ENCODE assay signal across 8 cellular contexts in genomic region chr7:130490888-130491771, GRCh38. TPM values are rescaled to one million over a fixed set of nuclear protein-coding genes. Genes with fewer than 3 reads are reported as not detected.
DNase-seq lines count a peak whose midpoint lies in the region; ATAC-seq and TF ChIP-seq lines count a peak whose summit lies in the region.

No MANE protein-coding gene starts in this region.

- H3K36me3 ChIP-seq in heart left ventricle = no peaks in the 10 kb centered on the region

- H3K4me1 ChIP-seq in heart left ventricle = peaks cover 0 to 33% (median 11%) of the 10 kb centered on the region in 12 donors

- H3K9me3 Mint-ChIP-seq in activated naive CD4-positive, alpha-beta T cell treated with anti-CD3 and anti-CD28 coated beads, Interleukin-2, amount 50 U/mL, for 72 hours = no peaks in the 10 kb centered on the region

- peak overlapping the region; percentile 40 for H3K4me3 ChIP-seq in HFF-Myc (replicated peaks; ENCODE audit: low read depth, low read length)
- peak overlapping the region in 11 of 12 donors; percentile 17 to 63 (median 53) for H3K4me3 ChIP-seq in heart left ventricle

- WGBS in heart left ventricle, 4 donors = 52 to 63% (median 54%) methylated on average over 41 to 61 of the region's 61 CpGs

- no peak overlapping the region for H3K27ac Mint-ChIP-seq in activated naive CD4-positive, alpha-beta T cell treated with anti-CD3 and anti-CD28 coated beads, Interleukin-2, amount 50 U/mL, for 72 hours

- TF ChIP-seq POLR2A in heart left ventricle (IDR thresholded peaks at IDR 0.05) = no peak

- peak; percentile 65 for TF ChIP-seq CTCF in HFF-Myc (IDR thresholded peaks at IDR 0.05; ENCODE audit: low read depth, low read length, missing control alignments)
- peak; percentile 34 to 63 (median 48) for TF ChIP-seq CTCF in heart left ventricle (IDR thresholded peaks at IDR 0.05)

- H3K27me3 ChIP-seq in heart left ventricle = peaks cover 0 to 37% (median 4%) of the 10 kb centered on the region in 9 donors

- intact Hi-C loops in heart left ventricle (cut with DNase I) (loop anchor here in 5 of 10 donors (2.0 to 10.0 kb wide), 5 partner anchors 174 to 232 kb away; partner anchors contain the start of genes COPG2 (in 1 of the 5) and TSGA13 (in 1 of the 5)), posterior cingulate gyrus (cut with DNase I) (loop anchor here (5.0 kb wide), 1 partner anchor 214 kb away; no protein-coding TSS in a partner anchor)

- DNase-seq in AG08395 (ENCODE audit: low spot score) = peak; percentile 40
- no peak for DNase-seq in HFF-Myc (ENCODE audit: extremely low read depth, low read depth)
- DNase-seq in activated naive CD4-positive, alpha-beta T cell treated with anti-CD3 and anti-CD28 coated beads, Interleukin-2, amount 50 U/mL, for 72 hours (ENCODE audit: low spot score in 2 of 2) = peak in 1 of 2 donors; percentile 62
- peak; percentile 34 to 69 (median 36) for DNase-seq in heart left ventricle
- peak; percentile 52 to 93 (median 60) for DNase-seq in posterior cingulate gyrus

- H3K27ac ChIP-seq in heart left ventricle = peak overlapping the region in 1 of 12 donors; percentile 24

- peak; percentile 28 to 66 for ATAC-seq in activated naive CD4-positive, alpha-beta T cell treated with anti-CD3 and anti-CD28 coated beads, Interleukin-2, amount 50 U/mL, for 72 hours
- ATAC-seq in heart left ventricle = peak in 3 of 4 donors; percentile 55 to 64 (median 59)
- ATAC-seq in HG03354 (IDR thresholded peaks at IDR 0.05; ENCODE audit: poor library complexity, severe bottlenecking, unreplicated experiment) = no peak
- no peak for ATAC-seq in GM18511 (IDR thresholded peaks at IDR 0.05; ENCODE audit: unreplicated experiment)
- ATAC-seq in HG02981 (IDR thresholded peaks at IDR 0.05; ENCODE audit: unreplicated experiment) = no peak

- no peaks in the 10 kb centered on the region for H3K9me3 ChIP-seq in heart left ventricle

- H3K36me3 Mint-ChIP-seq in activated naive CD4-positive, alpha-beta T cell treated with anti-CD3 and anti-CD28 coated beads, Interleukin-2, amount 50 U/mL, for 72 hours = peaks cover 7 to 12% of the 10 kb centered on the region in 2 donors

RNA-seq across cellular contexts. Expression of gene MEST, which starts 0.8 kb away (rescaled TPM):
- 1 to 10 TPM; 1.9 to 2.5 TPM for total RNA-seq in activated naive CD4-positive, alpha-beta T cell treated with anti-CD3 and anti-CD28 coated beads, Interleukin-2, amount 50 U/mL, for 72 hours
- 10 to 100 TPM in 2 of 9 donors, 1 to 10 TPM in 6, under 1 TPM in 1; 0.79 to 46.0 (median 5.3) TPM for total RNA-seq in heart left ventricle
- polyA plus RNA-seq in heart left ventricle = 1 to 10 TPM; 2.3 to 4.2 TPM

RNA-seq across cellular contexts. Expression of gene CEP41, which starts 50.3 kb away (rescaled TPM):
- 10 to 100 TPM; 12.6 to 15.1 TPM for total RNA-seq in activated naive CD4-positive, alpha-beta T cell treated with anti-CD3 and anti-CD28 coated beads, Interleukin-2, amount 50 U/mL, for 72 hours
- total RNA-seq in heart left ventricle = 10 to 100 TPM in 1 of 9 donors, 1 to 10 TPM in 8; 1.9 to 11.4 (median 4.1) TPM
- 1 to 10 TPM; 1.7 to 6.9 TPM for polyA plus RNA-seq in heart left ventricle

Comparison
In these comparisons a context has a peak if more than half of its experiments do, and no peak if none do; other contexts are left out.
1. ATAC-seq: peak in activated naive CD4-positive, alpha-beta T cell treated with anti-CD3 and anti-CD28 coated beads, Interleukin-2, amount 50 U/mL, for 72 hours (2 of 2) and heart left ventricle (3 of 4); none in HG03354 (single experiment), GM18511 (single experiment) and HG02981 (single experiment).